ENCODE assay signal across 22 cellular contexts in genomic region chr2:218983263-218983970, GRCh38. TPM values are rescaled to one million over a fixed set of nuclear protein-coding genes. Genes with fewer than 3 reads are reported as not detected.
A peak's percentile ranks its signal among the peaks of the same experiment; 100 is the strongest.
DNase-seq lines count a peak whose midpoint lies in the region; ATAC-seq and TF ChIP-seq lines count a peak whose summit lies in the region.
"Had no signal": no experiment of that assay in that cellular context is flagged by ENCODE, and none has a peak within 500 bp of the region (broad histone marks: within the 10 kb centered on the region; RNA-seq: fewer than 3 reads in every experiment).

No MANE protein-coding gene starts in this region.

- no peaks in the 10 kb centered on the region for H3K9me3 ChIP-seq in BE2C
- no peaks in the 10 kb centered on the region for H3K9me3 ChIP-seq in T-helper 17 cell (ENCODE audit: control insufficient read depth, low read length, poor library complexity, severe bottlenecking)
- H3K9me3 ChIP-seq in tibial artery, result no peaks in the 10 kb centered on the region
- H3K9me3 ChIP-seq: colonic mucosa, left lung had no signal

- peaks cover 66% of the 10 kb centered on the region for H3K27me3 Mint-ChIP-seq in T-helper 17 cell

- H3K4me1 Mint-ChIP-seq in T-helper 17 cell, result peaks cover 31% of the 10 kb centered on the region

- H3K27ac Mint-ChIP-seq in T-helper 17 cell, result no peak overlapping the region
- H3K27ac Mint-ChIP-seq: CD4-positive, CD25-positive, alpha-beta regulatory T cell; natural killer cell had no signal

- no peak overlapping the region for H3K27ac ChIP-seq in tibial artery
- H3K27ac ChIP-seq: colonic mucosa, left lung had no signal

- ATAC-seq in T-helper 17 cell, result no peak
- ATAC-seq: left lung, natural killer cell, sciatic nerve had no signal

- H3K36me3 ChIP-seq in BE2C (peaks cover 26% of the 10 kb centered on the region), tibial artery (no peaks in the 10 kb centered on the region)
- H3K36me3 ChIP-seq: colonic mucosa, left lung had no signal

- H3K27me3 ChIP-seq in BE2C, result peaks cover 3% of the 10 kb centered on the region; the same call in 1 of the 2 replicates
- H3K27me3 ChIP-seq in tibial artery, result peaks cover 7 to 100% of the 10 kb centered on the region in 2 donors

- H3K4me1 ChIP-seq in BE2C (peaks cover 22% of the 10 kb centered on the region), tibial artery (peaks cover 0 to 54% (median 46%) of the 10 kb centered on the region in 4 donors)

- peak overlapping the region; percentile 96 for H3K4me3 ChIP-seq in BE2C (ENCODE audit: low read depth, low read length)
- H3K4me3 ChIP-seq in tibial artery, result no peak overlapping the region
- H3K4me3 ChIP-seq: colonic mucosa, left lung had no signal

- peak; percentile 10; the same call in 1 of the 2 replicates for TF ChIP-seq CTCF in BE2C (IDR thresholded peaks at IDR 0.05; ENCODE audit: low read depth, low read length)
- no peak for TF ChIP-seq CTCF in tibial artery (IDR thresholded peaks at IDR 0.05)

- H3K36me3 Mint-ChIP-seq in T-helper 17 cell (ENCODE audit: low read depth), result peaks cover 12% of the 10 kb centered on the region
- H3K36me3 Mint-ChIP-seq: CD4-positive, CD25-positive, alpha-beta regulatory T cell; natural killer cell had no signal

- peak overlapping the region; percentile 2 for H3K4me3 Mint-ChIP-seq in T-helper 17 cell
- H3K4me3 Mint-ChIP-seq: natural killer cell had no signal

- DNase-seq in BE2C, result peak; percentile 69
- peak; percentile 17 for DNase-seq in DMS53 treated with DMSO at 0.1 percent for 48 hours (lab: John Stamatoyannopoulos, UW; ENCODE audit: unreplicated experiment)
- DNase-seq in T-helper 17 cell, result no peak
- DNase-seq in lung microvascular endothelial cell (ENCODE audit: low read depth in 2 of 2), result peak; percentile 22 to 45
- DNase-seq in NK-92 treated with Interleukin-12 subunit alpha and Interleukin-12 subunit beta, amount 100 ng/mL, for 24 hours (lab: John Stamatoyannopoulos, UW), result no peak
- no peak for DNase-seq in activated effector memory CD4-positive, alpha-beta T cell treated with Interleukin-2 at 50 U/mL for 16 hours
- DNase-seq in tibial artery, result no peak
- DNase-seq in NCI-H446 treated with DMSO at 0.1 percent for 48 hours (lab: John Stamatoyannopoulos, UW), result no peak
- DNase-seq: activated CD4-positive, alpha-beta T cell treated with anti-CD3 and anti-CD28 coated beads for 4 hours; amygdala; CD4-positive, CD25-positive, alpha-beta regulatory T cell; colonic mucosa; GF-D8; hypothalamus; left lung; natural killer cell; NCI-H1048; NCI-H510A treated with DMSO at 0.1 percent for 48 hours; stimulated activated CD4-positive, alpha-beta T cell treated with anti-CD3 and anti-CD28 coated beads, Interleukin-4, amount 100 ng/mL, for 1 hour; trophoblast cell had no signal

- intact Hi-C loops in tibial artery (cut with DNase I; ENCODE audit: low total_unique reads), result no loop called here

RNA-seq across cellular contexts. Expression of gene FEV, which starts 1.6 kb away (rescaled TPM):
- 1,006 TPM for polyA plus RNA-seq in BE2C (2012; ENCODE audit: insufficient read depth, insufficient read length, low read depth)
- total RNA-seq in T-helper 17 cell (not detected), lung microvascular endothelial cell (not detected in 2 replicates)
- total RNA-seq: CD4-positive, CD25-positive, alpha-beta regulatory T cell; HT1080; left lung; natural killer cell; sciatic nerve had no signal
- polyA plus RNA-seq: CD4-positive, CD25-positive, alpha-beta regulatory T cell had no signal

RNA-seq across cellular contexts. Expression of gene CRYBA2, which starts 9.8 kb away (rescaled TPM):
- 3.1 TPM for polyA plus RNA-seq in BE2C (2012; ENCODE audit: insufficient read depth, insufficient read length, low read depth)
- total RNA-seq in T-helper 17 cell, result not detected
- not detected in 2 replicates for total RNA-seq in lung microvascular endothelial cell
- total RNA-seq: CD4-positive, CD25-positive, alpha-beta regulatory T cell; HT1080; left lung; natural killer cell; sciatic nerve had no signal
- polyA plus RNA-seq: CD4-positive, CD25-positive, alpha-beta regulatory T cell had no signal

RNA-seq across cellular contexts. Expression of gene CDK5R2, which starts 24.0 kb away (rescaled TPM):
- 126 TPM for polyA plus RNA-seq in BE2C (2012; ENCODE audit: insufficient read depth, insufficient read length, low read depth)
- total RNA-seq in T-helper 17 cell (not detected), lung microvascular endothelial cell (not detected in 2 replicates)
- total RNA-seq: CD4-positive, CD25-positive, alpha-beta regulatory T cell; left lung; natural killer cell; sciatic nerve had no signal
- polyA plus RNA-seq: CD4-positive, CD25-positive, alpha-beta regulatory T cell had no signal

RNA-seq across cellular contexts. Expression of gene CFAP65, which starts 57.9 kb away (rescaled TPM):
- polyA plus RNA-seq in BE2C (2012; ENCODE audit: insufficient read depth, insufficient read length, low read depth), result 1.1 TPM
- total RNA-seq in T-helper 17 cell (not detected), lung microvascular endothelial cell (not detected in 2 replicates)
- total RNA-seq: CD4-positive, CD25-positive, alpha-beta regulatory T cell; HT1080; natural killer cell had no signal
- polyA plus RNA-seq: CD4-positive, CD25-positive, alpha-beta regulatory T cell had no signal

Comparison
In these comparisons a context has a peak if more than half of its experiments do, and no peak if none do; other contexts are left out.
1. DNase-seq: peak in BE2C (single experiment), DMS53 treated with DMSO at 0.1 percent for 48 hours (single experiment) and lung microvascular endothelial cell (2 of 2); none in T-helper 17 cell (0 of 3), NK-92 treated with Interleukin-12 subunit alpha and Interleukin-12 subunit beta, amount 100 ng/mL, for 24 hours (single experiment), activated effector memory CD4-positive, alpha-beta T cell treated with Interleukin-2 at 50 U/mL for 16 hours (single experiment), tibial artery (0 of 2) and NCI-H446 treated with DMSO at 0.1 percent for 48 hours (single experiment).